Comparison of ENCODE assay signal across 20 cellular contexts in genomic region chr13:23443878-23444277, GRCh38. TPM values are rescaled to one million over a fixed set of nuclear protein-coding genes. Genes with fewer than 3 reads are reported as not detected.
DNase-seq lines count a peak whose midpoint lies in the region; ATAC-seq and TF ChIP-seq lines count a peak whose summit lies in the region.
"Had no signal": no experiment of that assay in that cellular context is flagged by ENCODE, and none has a peak within 500 bp of the region (broad histone marks: within the 10 kb centered on the region; RNA-seq: fewer than 3 reads in every experiment).

No MANE protein-coding gene starts in this region.

- peaks cover 5% of the 10 kb centered on the region for H3K27me3 Mint-ChIP-seq in neural progenitor cell (ENCODE audit: insufficient read depth, low read depth)

- H3K4me2 ChIP-seq in neural progenitor cell = no peak overlapping the region

- H3K4me3 Mint-ChIP-seq in neural progenitor cell = no peak overlapping the region
- H3K4me3 Mint-ChIP-seq: CD14-positive monocyte; H9; T-helper 2 cell treated with Interferon-gamma antibody and Interleukin-4, amounts not matched to agents 5 μg/mL and 100 μg/mL, for 36 hours had no signal

- no peaks in the 10 kb centered on the region for H3K36me3 Mint-ChIP-seq in neural progenitor cell
- H3K36me3 Mint-ChIP-seq: CD14-positive monocyte had no signal

- no peaks in the 10 kb centered on the region for H3K79me2 ChIP-seq in neural progenitor cell (ENCODE audit: low read depth)

- H3K9ac ChIP-seq in neural progenitor cell = no peak overlapping the region

- peaks cover 3% of the 10 kb centered on the region for H3K9me3 Mint-ChIP-seq in neural progenitor cell

- H3K4me1 Mint-ChIP-seq in neural progenitor cell = peaks cover 4% of the 10 kb centered on the region
- H3K4me1 Mint-ChIP-seq: CD14-positive monocyte had no signal

- H3K27ac ChIP-seq in neural progenitor cell = no peak overlapping the region
- H3K27ac ChIP-seq: HL-60, SJCRH30 had no signal

- no peaks in the 10 kb centered on the region for H3K9me3 ChIP-seq in neural progenitor cell (ENCODE audit: low read depth)

- no peaks in the 10 kb centered on the region for H4K20me1 ChIP-seq in neural progenitor cell (ENCODE audit: low read depth)

- no peak for ATAC-seq in GM21737 (IDR thresholded peaks at IDR 0.05; ENCODE audit: unreplicated experiment)

- peaks cover 8% of the 10 kb centered on the region for H3F3A ChIP-seq in neural progenitor cell (ENCODE audit: low read depth)

- DNase-seq in NCI-H1092 (lab: John Stamatoyannopoulos, UW) (peak; percentile 30), NCI-H345 (lab: John Stamatoyannopoulos, UW) (peak; percentile 54), SHP77 (lab: John Stamatoyannopoulos, UW) (peak; percentile 68 to 90), neural progenitor cell (ENCODE audit: low spot score) (no peak), hypothalamus (lab: John Stamatoyannopoulos, UW) (no peak), DMS114 treated with DMSO at 0.1 percent for 48 hours (lab: John Stamatoyannopoulos, UW; ENCODE audit: unreplicated experiment) (no peak)
- DNase-seq: ACHN; AML-193; COR-L47; DMS53; H9; NCI-H2107; NCI-H526; NK-92 treated with Interleukin-12 subunit alpha and Interleukin-12 subunit beta, amount 100 ng/mL, for 24 hours; OCI-M1; SJCRH30 had no signal

- no peaks in the 10 kb centered on the region for H3K27me3 ChIP-seq in neural progenitor cell
- H3K27me3 ChIP-seq: SJCRH30 had no signal

- H3K4me3 ChIP-seq in neural progenitor cell = no peak overlapping the region
- H3K4me3 ChIP-seq: SJCRH30 had no signal

- H3K4me1 ChIP-seq in neural progenitor cell = no peaks in the 10 kb centered on the region

- H2AFZ ChIP-seq in neural progenitor cell (replicated peaks) = peak overlapping the region; percentile 57

- H3K27ac Mint-ChIP-seq in neural progenitor cell = peak overlapping the region; percentile 31
- H3K27ac Mint-ChIP-seq: CD14-positive monocyte; H9; T-helper 2 cell treated with Interferon-gamma antibody and Interleukin-4, amounts not matched to agents 5 μg/mL and 100 μg/mL, for 36 hours had no signal

- no peaks in the 10 kb centered on the region for H3K36me3 ChIP-seq in neural progenitor cell
- H3K36me3 ChIP-seq: SJCRH30 had no signal

- TF ChIP-seq CTCF in neural progenitor cell (IDR thresholded peaks at IDR 0.05) = no peak

RNA-seq across cellular contexts. Expression of gene SACS, which starts 10.4 kb away (rescaled TPM):
- 58.1 and 77.7 TPM in 2 replicates for total RNA-seq in neural progenitor cell (ENCODE audit: low replicate concordance)

Comparison
In these comparisons a context has a peak if more than half of its experiments do, and no peak if none do; other contexts are left out.
1. DNase-seq: peak in NCI-H1092 (single experiment), NCI-H345 (single experiment) and SHP77 (2 of 2); none in neural progenitor cell (single experiment), hypothalamus (0 of 51) and DMS114 treated with DMSO at 0.1 percent for 48 hours (single experiment).